In the genomic region with DNA sequence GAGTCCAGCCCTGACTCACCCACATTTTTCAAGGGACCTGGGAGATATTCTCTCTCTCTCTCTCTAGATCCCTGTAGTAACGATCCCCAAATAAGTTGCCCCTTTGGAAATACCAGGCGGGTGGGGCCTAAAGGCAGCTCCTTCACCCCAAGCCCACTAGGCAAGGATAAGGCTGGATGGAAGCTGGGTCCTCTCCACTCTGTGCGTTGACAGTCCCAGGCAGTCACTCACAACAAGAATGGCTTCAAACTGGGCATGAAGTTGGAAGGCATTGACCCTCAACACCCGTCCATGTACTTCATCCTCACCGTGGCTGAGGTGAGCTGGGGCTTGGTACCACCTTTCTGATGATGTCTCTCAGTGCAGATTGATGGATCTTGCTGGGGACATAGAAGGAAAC, we compare ENCODE assay signal across 20 cellular contexts. TPM values are rescaled to one million over a fixed set of nuclear protein-coding genes. Genes with fewer than 3 reads are reported as not detected.
DNase-seq lines count a peak whose midpoint lies in the region; ATAC-seq and TF ChIP-seq lines count a peak whose summit lies in the region.
"Had no signal": no experiment of that assay in that cellular context is flagged by ENCODE, and none has a peak within 500 bp of the region (broad histone marks: within the 10 kb centered on the region; RNA-seq: fewer than 3 reads in every experiment).

No MANE protein-coding gene starts in this region.

- no peak for ATAC-seq in activated CD8-positive, alpha-beta memory T cell treated with anti-CD3 and anti-CD28 coated beads, Interleukin-2, amount 10 ng/mL, durations not matched to agents 7 days and 5 days
- ATAC-seq in activated T-helper 17 cell treated with anti-CD3 and anti-CD28 coated beads, Interleukin-2, amount 50 U/mL, for 72 hours (replicated peaks) = no peak
- ATAC-seq in HG03520 (IDR thresholded peaks at IDR 0.05; ENCODE audit: unreplicated experiment) (no peak), heart right ventricle (no peak)
- ATAC-seq: HCT116 had no signal

- H3K27me3 ChIP-seq in suprapubic skin = no peaks in the 10 kb centered on the region
- no peaks in the 10 kb centered on the region for H3K27me3 ChIP-seq in spleen (replicated peaks in 1 of 7)
- H3K27me3 ChIP-seq in heart right ventricle = no peaks in the 10 kb centered on the region

- no peak overlapping the region for H3K4me3 ChIP-seq in suprapubic skin
- H3K4me3 ChIP-seq in spleen = no peak overlapping the region
- no peak overlapping the region for H3K4me3 ChIP-seq in heart right ventricle
- H3K4me3 ChIP-seq: A549 had no signal

- TF ChIP-seq CTCF in suprapubic skin (IDR thresholded peaks at IDR 0.05) (no peak), spleen (IDR thresholded peaks at IDR 0.05 in 8 of 11, conservative IDR thresholded peaks at IDR 0.05 in 3 of 11) (no peak), heart right ventricle (IDR thresholded peaks at IDR 0.05) (no peak)

- no peaks in the 10 kb centered on the region for H3K4me1 ChIP-seq in suprapubic skin
- no peaks in the 10 kb centered on the region for H3K4me1 ChIP-seq in spleen
- no peaks in the 10 kb centered on the region for H3K4me1 ChIP-seq in heart right ventricle

- no peak overlapping the region for H3K27ac ChIP-seq in suprapubic skin
- no peak overlapping the region for H3K27ac ChIP-seq in spleen
- H3K27ac ChIP-seq in heart right ventricle = no peak overlapping the region
- H3K27ac ChIP-seq: 22Rv1, A549, C4-2B had no signal

- no peaks in the 10 kb centered on the region for H3K4me1 Mint-ChIP-seq in activated CD8-positive, alpha-beta memory T cell treated with anti-CD3 and anti-CD28 coated beads, Interleukin-2, amount 10 ng/mL, durations not matched to agents 7 days and 5 days
- H3K4me1 Mint-ChIP-seq in activated T-helper 17 cell treated with anti-CD3 and anti-CD28 coated beads, Interleukin-2, amount 50 U/mL, for 72 hours = no peaks in the 10 kb centered on the region

- WGBS in suprapubic skin = 92% methylated on average over 2 of the region's 5 CpGs
- 86 to 95% (median 93%) methylated on average over 5 of the region's 5 CpGs for WGBS in spleen, 5 donors
- WGBS in heart right ventricle, 2 donors = 91 to 92% methylated on average over 5 of the region's 5 CpGs

- no peaks in the 10 kb centered on the region for H3K9me3 ChIP-seq in suprapubic skin
- peaks cover 0 to 5% (median 0%) of the 10 kb centered on the region in 8 donors for H3K9me3 ChIP-seq in spleen
- peaks cover 0 to 6% (median 0%) of the 10 kb centered on the region in 11 donors for H3K9me3 ChIP-seq in heart right ventricle
- H3K9me3 ChIP-seq: A549 had no signal

- CTCF ChIA-PET in activated CD8-positive, alpha-beta memory T cell treated with anti-CD3 and anti-CD28 coated beads, Interleukin-2, amount 10 ng/mL, durations not matched to agents 7 days and 5 days (lab: Charles Lee) = interaction anchor here (2.1 kb wide), 1 partner anchor 9 kb away, joined by 11 read pairs; no protein-coding TSS in a partner anchor

- intact Hi-C loops in spleen (cut with DNase I; ENCODE audit: low total_unique reads) = no loop called here
- intact Hi-C loops in heart right ventricle (cut with DNase I) = no loop called here

- TF ChIP-seq POLR2A in suprapubic skin (IDR thresholded peaks at IDR 0.05) (no peak), spleen (IDR thresholded peaks at IDR 0.05) (no peak)

- no peak overlapping the region for H3K27ac Mint-ChIP-seq in activated CD8-positive, alpha-beta memory T cell treated with anti-CD3 and anti-CD28 coated beads, Interleukin-2, amount 10 ng/mL, durations not matched to agents 7 days and 5 days
- H3K27ac Mint-ChIP-seq in activated T-helper 17 cell treated with anti-CD3 and anti-CD28 coated beads, Interleukin-2, amount 50 U/mL, for 72 hours = peak overlapping the region; percentile 42
- H3K27ac Mint-ChIP-seq: CD4-positive, alpha-beta T cell; HFFc6 had no signal

- H3K9me3 Mint-ChIP-seq in activated CD8-positive, alpha-beta memory T cell treated with anti-CD3 and anti-CD28 coated beads, Interleukin-2, amount 10 ng/mL, durations not matched to agents 7 days and 5 days (ENCODE audit: low read depth) = no peaks in the 10 kb centered on the region
- peaks cover 7% of the 10 kb centered on the region for H3K9me3 Mint-ChIP-seq in activated T-helper 17 cell treated with anti-CD3 and anti-CD28 coated beads, Interleukin-2, amount 50 U/mL, for 72 hours
- H3K9me3 Mint-ChIP-seq: HFFc6 had no signal

- H3K36me3 ChIP-seq in suprapubic skin = peaks cover 4% of the 10 kb centered on the region
- peaks cover 0 to 14% (median 0%) of the 10 kb centered on the region in 6 donors for H3K36me3 ChIP-seq in spleen
- H3K36me3 ChIP-seq in heart right ventricle = no peaks in the 10 kb centered on the region

- no peaks in the 10 kb centered on the region for H3K36me3 Mint-ChIP-seq in activated CD8-positive, alpha-beta memory T cell treated with anti-CD3 and anti-CD28 coated beads, Interleukin-2, amount 10 ng/mL, durations not matched to agents 7 days and 5 days
- no peaks in the 10 kb centered on the region for H3K36me3 Mint-ChIP-seq in activated T-helper 17 cell treated with anti-CD3 and anti-CD28 coated beads, Interleukin-2, amount 50 U/mL, for 72 hours (ENCODE audit: low read depth)

- no peak overlapping the region for H3K4me3 Mint-ChIP-seq in activated CD8-positive, alpha-beta memory T cell treated with anti-CD3 and anti-CD28 coated beads, Interleukin-2, amount 10 ng/mL, durations not matched to agents 7 days and 5 days
- no peak overlapping the region for H3K4me3 Mint-ChIP-seq in activated T-helper 17 cell treated with anti-CD3 and anti-CD28 coated beads, Interleukin-2, amount 50 U/mL, for 72 hours
- H3K4me3 Mint-ChIP-seq: CD4-positive, alpha-beta T cell; HFFc6 had no signal

- peak; percentile 28 for DNase-seq in activated CD8-positive, alpha-beta memory T cell treated with anti-CD3 and anti-CD28 coated beads, Interleukin-2, amount 50 U/mL, for 48 hours
- DNase-seq in activated CD8-positive, alpha-beta memory T cell treated with anti-CD3 and anti-CD28 coated beads, Interleukin-2, amount 10 ng/mL, durations not matched to agents 7 days and 5 days = no peak
- DNase-seq in islet precursor cell (peak; percentile 13), suprapubic skin (ENCODE audit: low spot score in 2 of 2) (peak; percentile 16 to 47), spleen (no peak), heart right ventricle (no peak)
- DNase-seq: AML-193; CD4-positive, alpha-beta T cell; DMS153; DMS79; GDM1; GOT3; H7; HFFc6 had no signal

- no peaks in the 10 kb centered on the region for H3K27me3 Mint-ChIP-seq in activated CD8-positive, alpha-beta memory T cell treated with anti-CD3 and anti-CD28 coated beads, Interleukin-2, amount 10 ng/mL, durations not matched to agents 7 days and 5 days
- H3K27me3 Mint-ChIP-seq in activated T-helper 17 cell treated with anti-CD3 and anti-CD28 coated beads, Interleukin-2, amount 50 U/mL, for 72 hours = peaks cover 6% of the 10 kb centered on the region
- H3K27me3 Mint-ChIP-seq: CD4-positive, alpha-beta T cell had no signal

- no peak for TF ChIP-seq EP300 in suprapubic skin (IDR thresholded peaks at IDR 0.05)

RNA-seq across cellular contexts. Expression of a gene that starts 21.6 kb away (rescaled TPM):
- total RNA-seq in activated CD8-positive, alpha-beta memory T cell treated with anti-CD3 and anti-CD28 coated beads, Interleukin-2, amount 10 ng/mL, durations not matched to agents 7 days and 5 days = 1 to 10 TPM; 6.8 to 9.6 TPM
- total RNA-seq in activated T-helper 17 cell treated with anti-CD3 and anti-CD28 coated beads, Interleukin-2, amount 50 U/mL, for 72 hours = 10 to 100 TPM in 1 of 2 donors, 1 to 10 TPM in 1; 6.1 to 15.3 TPM
- 10 to 100 TPM in 3 of 4 donors, 1 to 10 TPM in 1; 8.9 to 39.7 (median 14.6) TPM for total RNA-seq in suprapubic skin
- total RNA-seq in spleen = 10 to 100 TPM; 12.1 to 19.1 (median 15.2) TPM
- 1 to 10 TPM; 3.1 to 6.8 (median 5.5) TPM for polyA plus RNA-seq in spleen
- 1 to 10 TPM; 3.3 to 6.3 (median 4.9) TPM for total RNA-seq in heart right ventricle
- 1 to 10 TPM; 1.2 to 9.0 TPM for polyA plus RNA-seq in heart right ventricle

RNA-seq across cellular contexts. Expression of a gene that starts 29.8 kb away (rescaled TPM):
- under 1 TPM in 1 of 2 experiments, not detected in 1; 0.26 TPM for total RNA-seq in activated CD8-positive, alpha-beta memory T cell treated with anti-CD3 and anti-CD28 coated beads, Interleukin-2, amount 10 ng/mL, durations not matched to agents 7 days and 5 days
- total RNA-seq in activated T-helper 17 cell treated with anti-CD3 and anti-CD28 coated beads, Interleukin-2, amount 50 U/mL, for 72 hours = 1 to 10 TPM in 1 of 2 donors, under 1 TPM in 1; 0.22 to 2.9 TPM
- total RNA-seq in suprapubic skin (10 to 100 TPM in 3 of 4 donors, 1 to 10 TPM in 1; 6.9 to 18.2 (median 13.0) TPM), spleen (1 to 10 TPM in 5 of 7 donors, under 1 TPM in 2; 0.50 to 3.1 (median 1.2) TPM), heart right ventricle (1 to 10 TPM in 2 of 10 donors, under 1 TPM in 5, not detected in 3; 0.09 to 3.1 (median 0.29) TPM)
- polyA plus RNA-seq in spleen (under 1 TPM; 0.54 to 0.65 (median 0.55) TPM), heart right ventricle (1 to 10 TPM in 1 of 2 donors, under 1 TPM in 1; 0.45 to 1.4 TPM)
- total RNA-seq: H7 had no signal

Comparison
In these comparisons a context has a peak if more than half of its experiments do, and no peak if none do; other contexts are left out.
1. DNase-seq: peak in activated CD8-positive, alpha-beta memory T cell treated with anti-CD3 and anti-CD28 coated beads, Interleukin-2, amount 50 U/mL, for 48 hours (single experiment), islet precursor cell (single experiment) and suprapubic skin (2 of 2); none in activated CD8-positive, alpha-beta memory T cell treated with anti-CD3 and anti-CD28 coated beads, Interleukin-2, amount 10 ng/mL, durations not matched to agents 7 days and 5 days (single experiment), spleen (single experiment) and heart right ventricle (0 of 2).